Comparison of ENCODE assay signal across 8 cellular contexts in the genomic region with DNA sequence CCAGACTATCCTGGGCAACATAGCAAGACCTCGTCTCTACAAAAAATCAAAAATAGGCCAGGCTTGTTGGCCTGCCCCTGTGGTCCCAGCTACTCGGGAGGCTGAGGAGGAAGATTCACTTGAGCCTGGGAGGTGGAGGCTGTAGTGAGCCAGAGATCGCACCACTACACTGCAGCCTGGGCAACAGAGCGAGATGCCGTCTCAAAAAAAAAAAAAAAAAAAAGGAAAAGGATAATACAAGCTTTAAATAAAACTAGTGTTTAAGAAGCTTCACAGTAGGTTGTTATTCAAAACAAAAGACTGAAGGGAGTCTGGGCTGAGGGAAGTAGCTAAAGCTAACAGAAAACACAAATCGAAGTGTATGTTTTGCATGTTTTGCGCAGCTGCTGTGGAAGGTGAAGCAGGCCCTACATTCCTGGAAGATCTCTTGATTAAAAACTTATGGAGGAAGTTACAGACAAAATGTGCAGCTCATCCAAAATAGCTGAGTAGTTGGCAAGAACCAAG. TPM values are rescaled to one million over a fixed set of nuclear protein-coding genes. Genes with fewer than 3 reads are reported as not detected.
DNase-seq lines count a peak whose midpoint lies in the region; FAIRE-seq and TF ChIP-seq lines count a peak whose summit lies in the region.

No MANE protein-coding gene starts in this region.

- WGBS in mesendoderm (ENCODE audit: extremely low coverage, insufficient coverage, low lambda C conversion rate), result no CpG with 5 or more reads among the region's 7 CpGs

- no peaks in the 10 kb centered on the region for H3K4me1 ChIP-seq in breast epithelium
- H3K4me1 ChIP-seq in mesendoderm (ENCODE audit: control insufficient read depth, low read depth, low read length), result peaks cover 2% of the 10 kb centered on the region
- peaks cover 31% of the 10 kb centered on the region for H3K4me1 ChIP-seq in vagina

- H3K27me3 Mint-ChIP-seq in activated T-cell treated with anti-CD3 and anti-CD28 coated beads, Interleukin-2, amount 50 U/mL, for 24 hours, result no peaks in the 10 kb centered on the region
- H3K27me3 Mint-ChIP-seq in IgD-negative memory B cell, result no peaks in the 10 kb centered on the region

- no peak for TF ChIP-seq POLR2A in breast epithelium (IDR thresholded peaks at IDR 0.05)
- no peak for TF ChIP-seq POLR2A in vagina (IDR thresholded peaks at IDR 0.05)

- H3K9me3 ChIP-seq in breast epithelium, result no peaks in the 10 kb centered on the region
- H3K9me3 ChIP-seq in vagina, result no peaks in the 10 kb centered on the region

- H3K27ac ChIP-seq in breast epithelium (peak overlapping the region; percentile 97 to 98), mesendoderm (ENCODE audit: low read depth, low read length) (no peak overlapping the region), vagina (peak overlapping the region; percentile 98)

- peak overlapping the region; percentile 94 for H3K27ac Mint-ChIP-seq in activated T-cell treated with anti-CD3 and anti-CD28 coated beads, Interleukin-2, amount 50 U/mL, for 24 hours
- peak overlapping the region; percentile 97 to 99 (median 98) for H3K27ac Mint-ChIP-seq in IgD-negative memory B cell

- no peak overlapping the region for H2BK5ac ChIP-seq in mesendoderm (ENCODE audit: low read length)

- H3K36me3 Mint-ChIP-seq in activated T-cell treated with anti-CD3 and anti-CD28 coated beads, Interleukin-2, amount 50 U/mL, for 24 hours (ENCODE audit: low read depth), result peaks cover 25% of the 10 kb centered on the region
- H3K36me3 Mint-ChIP-seq in IgD-negative memory B cell, result no peaks in the 10 kb centered on the region

- H2BK120ac ChIP-seq in mesendoderm (ENCODE audit: low read depth, low read length), result no peak overlapping the region

- H3K4me1 Mint-ChIP-seq in activated T-cell treated with anti-CD3 and anti-CD28 coated beads, Interleukin-2, amount 50 U/mL, for 24 hours (ENCODE audit: low read depth), result peaks cover 32% of the 10 kb centered on the region
- H3K4me1 Mint-ChIP-seq in IgD-negative memory B cell, result peaks cover 8 to 20% (median 18%) of the 10 kb centered on the region in 3 donors

- no peaks in the 10 kb centered on the region for H3K36me3 ChIP-seq in breast epithelium
- H3K36me3 ChIP-seq in mesendoderm (ENCODE audit: control insufficient read depth, insufficient read depth, low read length), result no peaks in the 10 kb centered on the region
- H3K36me3 ChIP-seq in vagina, result no peaks in the 10 kb centered on the region

- TF ChIP-seq CTCF in breast epithelium (IDR thresholded peaks at IDR 0.05) (no peak), vagina (IDR thresholded peaks at IDR 0.05) (no peak)

- H4K8ac ChIP-seq in mesendoderm (ENCODE audit: low read depth, low read length), result no peak overlapping the region

- H3K27me3 ChIP-seq in breast epithelium (no peaks in the 10 kb centered on the region), mesendoderm (ENCODE audit: insufficient read depth, low read length, poor library complexity) (no peaks in the 10 kb centered on the region), vagina (no peaks in the 10 kb centered on the region)

- H3K79me2 ChIP-seq in mesendoderm (ENCODE audit: control insufficient read depth, insufficient read depth, low read length), result no peaks in the 10 kb centered on the region

- peak overlapping the region; percentile 84 to 96 (median 93) for H3K4me3 ChIP-seq in breast epithelium
- no peak overlapping the region for H3K4me3 ChIP-seq in mesendoderm (ENCODE audit: low read length)
- H3K4me3 ChIP-seq in vagina, result peak overlapping the region; percentile 57 to 90

- peak overlapping the region; percentile 14 for H3K18ac ChIP-seq in mesendoderm (ENCODE audit: low read length)

- no peak for DNase-seq in activated T-cell treated with anti-CD3 and anti-CD28 coated beads, Interleukin-2, amount 50 U/mL, for 24 hours
- no peak for DNase-seq in activated T-cell treated with anti-CD3 and anti-CD28 coated beads, Interleukin-2, amount 50 U/mL, for 48 hours
- DNase-seq in breast epithelium (ENCODE audit: low spot score in 2 of 2) (no peak), mesendoderm (no peak), vagina (ENCODE audit: extremely low spot score in 2 of 2) (no peak), NCI-H187 (lab: John Stamatoyannopoulos, UW) (no peak), urothelium cell line (ENCODE audit: low spot score) (no peak)

- no peaks in the 10 kb centered on the region for H3K9me3 Mint-ChIP-seq in activated T-cell treated with anti-CD3 and anti-CD28 coated beads, Interleukin-2, amount 50 U/mL, for 24 hours
- H3K9me3 Mint-ChIP-seq in IgD-negative memory B cell, result no peaks in the 10 kb centered on the region

- no peaks in the 10 kb centered on the region for H3K79me1 ChIP-seq in mesendoderm (ENCODE audit: low read length)

- H3K23ac ChIP-seq in mesendoderm (ENCODE audit: low read length), result no peak overlapping the region

- H2BK15ac ChIP-seq in mesendoderm (replicated peaks; ENCODE audit: low read depth), result no peak overlapping the region

- intact Hi-C loops in breast epithelium (cut with DNase I; ENCODE audit: low total_unique reads) (no loop called here), vagina (cut with DNase I) (loop anchor here (10.0 kb wide), 1 partner anchor 52 kb away; no protein-coding TSS in a partner anchor)

- peak overlapping the region; percentile 31 for H3K4ac ChIP-seq in mesendoderm (ENCODE audit: low read depth, low read length)

- peak overlapping the region; percentile 38 for H3K4me2 ChIP-seq in mesendoderm (ENCODE audit: low read length)

- H4K5ac ChIP-seq in mesendoderm (ENCODE audit: low read length), result no peak overlapping the region

- H3K56ac ChIP-seq in mesendoderm (ENCODE audit: low read length), result peak overlapping the region; percentile 73

- H3K4me3 Mint-ChIP-seq in activated T-cell treated with anti-CD3 and anti-CD28 coated beads, Interleukin-2, amount 50 U/mL, for 24 hours, result peak overlapping the region; percentile 88
- H3K4me3 Mint-ChIP-seq in IgD-negative memory B cell, result peak overlapping the region; percentile 88 to 99 (median 96)

- no peak for FAIRE-seq in urothelium cell line (lab: Jason Lieb, UNC)

- H3K9ac ChIP-seq in mesendoderm (ENCODE audit: low read length), result peak overlapping the region; percentile 66

- H2AK5ac ChIP-seq in mesendoderm (ENCODE audit: low read length), result no peak overlapping the region

RNA-seq across cellular contexts. Expression of gene C9orf40, which starts 0.6 kb away (rescaled TPM):
- polyA plus RNA-seq in IgD-negative memory B cell, result 7.8 TPM
- total RNA-seq in breast epithelium (1 to 10 TPM; 2.4 to 4.6 (median 4.2) TPM), vagina (5.6 TPM)
- 10.4 TPM for polyA plus RNA-seq in mesendoderm (2013, experiment 1 of 2)
- polyA plus RNA-seq in mesendoderm (2013, experiment 2 of 2), result 10.6 TPM
